ENCODE assay signal across 1 cellular context in the genomic region with DNA sequence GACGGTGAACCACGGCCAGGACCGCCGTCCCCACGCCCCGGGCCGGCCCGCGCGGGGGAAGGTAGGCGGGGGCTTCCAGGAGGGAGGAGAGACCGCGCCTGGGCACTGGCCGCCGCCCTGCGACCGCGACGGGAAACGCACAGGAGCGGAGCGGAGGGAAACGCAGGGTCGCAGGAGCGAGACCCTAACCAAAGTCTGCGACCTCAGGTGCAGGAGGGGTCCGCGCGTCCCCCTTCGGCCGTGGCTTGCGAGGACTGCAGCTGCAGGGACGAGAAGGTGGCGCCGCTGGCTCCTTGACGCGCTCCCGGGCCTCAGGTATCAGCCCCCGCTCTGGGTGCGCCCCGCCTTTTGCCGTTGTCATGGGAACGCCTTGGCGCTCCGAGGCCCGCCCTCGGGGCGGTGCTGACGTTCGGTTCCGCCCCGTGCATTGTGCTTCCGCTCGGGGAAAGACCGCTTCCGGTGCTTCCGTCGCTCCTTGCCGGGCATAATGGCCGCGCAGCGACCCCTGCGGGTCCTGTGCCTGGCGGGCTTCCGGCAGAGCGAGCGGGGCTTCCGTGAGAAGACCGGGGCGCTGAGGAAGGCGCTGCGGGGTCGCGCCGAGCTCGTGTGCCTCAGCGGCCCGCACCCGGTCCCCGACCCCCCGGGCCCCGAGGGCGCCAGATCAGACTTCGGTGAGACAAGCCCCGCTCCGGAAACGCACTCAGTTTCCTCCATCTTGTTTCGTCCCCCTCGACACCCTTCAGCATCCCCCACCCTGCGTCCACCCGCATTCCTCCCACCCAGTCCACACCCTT.
A peak's percentile ranks its signal among the peaks of the same experiment; 100 is the strongest.
TF ChIP-seq lines count a peak whose summit lies in the region.

Gene OVCA2 (plus strand): TSS at position 462 of the 794 bp plus-strand sequence. CDS start 26 bp downstream, at position 488.

TF ChIP-seq in K562, 482 proteins besides CTCF, POLR2A, EP300 and RAD21 (continued from another document and continues in another):
- TF ChIP-seq, protein P1, sequence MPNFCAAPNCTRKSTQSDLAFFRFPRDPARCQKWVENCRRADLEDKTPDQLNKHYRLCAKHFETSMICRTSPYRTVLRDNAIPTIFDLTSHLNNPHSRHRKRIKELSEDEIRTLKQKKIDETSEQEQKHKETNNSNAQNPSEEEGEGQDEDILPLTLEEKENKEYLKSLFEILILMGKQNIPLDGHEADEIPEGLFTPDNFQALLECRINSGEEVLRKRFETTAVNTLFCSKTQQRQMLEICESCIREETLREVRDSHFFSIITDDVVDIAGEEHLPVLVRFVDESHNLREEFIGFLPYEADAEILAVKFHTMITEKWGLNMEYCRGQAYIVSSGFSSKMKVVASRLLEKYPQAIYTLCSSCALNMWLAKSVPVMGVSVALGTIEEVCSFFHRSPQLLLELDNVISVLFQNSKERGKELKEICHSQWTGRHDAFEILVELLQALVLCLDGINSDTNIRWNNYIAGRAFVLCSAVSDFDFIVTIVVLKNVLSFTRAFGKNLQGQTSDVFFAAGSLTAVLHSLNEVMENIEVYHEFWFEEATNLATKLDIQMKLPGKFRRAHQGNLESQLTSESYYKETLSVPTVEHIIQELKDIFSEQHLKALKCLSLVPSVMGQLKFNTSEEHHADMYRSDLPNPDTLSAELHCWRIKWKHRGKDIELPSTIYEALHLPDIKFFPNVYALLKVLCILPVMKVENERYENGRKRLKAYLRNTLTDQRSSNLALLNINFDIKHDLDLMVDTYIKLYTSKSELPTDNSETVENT (CRISPR knock-in tag; IDR thresholded peaks at IDR 0.05), result no peak
- TF ChIP-seq ZNF785 (CRISPR knock-in tag; IDR thresholded peaks at IDR 0.05), result no peak
- no peak for TF ChIP-seq NFIC (IDR thresholded peaks at IDR 0.05)
- no peak for TF ChIP-seq CC2D1A (IDR thresholded peaks at IDR 0.05)
- no peak for TF ChIP-seq CBX1 (IDR thresholded peaks at IDR 0.05; ENCODE audit: low read depth)
- TF ChIP-seq, protein P2, sequence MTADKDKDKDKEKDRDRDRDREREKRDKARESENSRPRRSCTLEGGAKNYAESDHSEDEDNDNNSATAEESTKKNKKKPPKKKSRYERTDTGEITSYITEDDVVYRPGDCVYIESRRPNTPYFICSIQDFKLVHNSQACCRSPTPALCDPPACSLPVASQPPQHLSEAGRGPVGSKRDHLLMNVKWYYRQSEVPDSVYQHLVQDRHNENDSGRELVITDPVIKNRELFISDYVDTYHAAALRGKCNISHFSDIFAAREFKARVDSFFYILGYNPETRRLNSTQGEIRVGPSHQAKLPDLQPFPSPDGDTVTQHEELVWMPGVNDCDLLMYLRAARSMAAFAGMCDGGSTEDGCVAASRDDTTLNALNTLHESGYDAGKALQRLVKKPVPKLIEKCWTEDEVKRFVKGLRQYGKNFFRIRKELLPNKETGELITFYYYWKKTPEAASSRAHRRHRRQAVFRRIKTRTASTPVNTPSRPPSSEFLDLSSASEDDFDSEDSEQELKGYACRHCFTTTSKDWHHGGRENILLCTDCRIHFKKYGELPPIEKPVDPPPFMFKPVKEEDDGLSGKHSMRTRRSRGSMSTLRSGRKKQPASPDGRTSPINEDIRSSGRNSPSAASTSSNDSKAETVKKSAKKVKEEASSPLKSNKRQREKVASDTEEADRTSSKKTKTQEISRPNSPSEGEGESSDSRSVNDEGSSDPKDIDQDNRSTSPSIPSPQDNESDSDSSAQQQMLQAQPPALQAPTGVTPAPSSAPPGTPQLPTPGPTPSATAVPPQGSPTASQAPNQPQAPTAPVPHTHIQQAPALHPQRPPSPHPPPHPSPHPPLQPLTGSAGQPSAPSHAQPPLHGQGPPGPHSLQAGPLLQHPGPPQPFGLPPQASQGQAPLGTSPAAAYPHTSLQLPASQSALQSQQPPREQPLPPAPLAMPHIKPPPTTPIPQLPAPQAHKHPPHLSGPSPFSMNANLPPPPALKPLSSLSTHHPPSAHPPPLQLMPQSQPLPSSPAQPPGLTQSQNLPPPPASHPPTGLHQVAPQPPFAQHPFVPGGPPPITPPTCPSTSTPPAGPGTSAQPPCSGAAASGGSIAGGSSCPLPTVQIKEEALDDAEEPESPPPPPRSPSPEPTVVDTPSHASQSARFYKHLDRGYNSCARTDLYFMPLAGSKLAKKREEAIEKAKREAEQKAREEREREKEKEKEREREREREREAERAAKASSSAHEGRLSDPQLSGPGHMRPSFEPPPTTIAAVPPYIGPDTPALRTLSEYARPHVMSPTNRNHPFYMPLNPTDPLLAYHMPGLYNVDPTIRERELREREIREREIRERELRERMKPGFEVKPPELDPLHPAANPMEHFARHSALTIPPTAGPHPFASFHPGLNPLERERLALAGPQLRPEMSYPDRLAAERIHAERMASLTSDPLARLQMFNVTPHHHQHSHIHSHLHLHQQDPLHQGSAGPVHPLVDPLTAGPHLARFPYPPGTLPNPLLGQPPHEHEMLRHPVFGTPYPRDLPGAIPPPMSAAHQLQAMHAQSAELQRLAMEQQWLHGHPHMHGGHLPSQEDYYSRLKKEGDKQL (CRISPR knock-in tag; IDR thresholded peaks at IDR 0.05; ENCODE audit: borderline replicate concordance), result no peak
- TF ChIP-seq HMG20B (CRISPR knock-in tag; IDR thresholded peaks at IDR 0.05), result no peak
- TF ChIP-seq GATA2 (CRISPR knock-in tag; IDR thresholded peaks at IDR 0.05), result no peak
- TF ChIP-seq ZNF224 (CRISPR knock-in tag; IDR thresholded peaks at IDR 0.05), result no peak
- TF ChIP-seq RB1 (IDR thresholded peaks at IDR 0.05; ENCODE audit: low read depth), result peak; percentile 50
- peak; percentile 80 for TF ChIP-seq TAF1 (IDR thresholded peaks at IDR 0.05; ENCODE audit: control insufficient read depth, extremely low read depth, insufficient read depth, low read length, severe bottlenecking)
- TF ChIP-seq ERF (CRISPR knock-in tag; IDR thresholded peaks at IDR 0.05), result no peak
- TF ChIP-seq, protein P3, sequence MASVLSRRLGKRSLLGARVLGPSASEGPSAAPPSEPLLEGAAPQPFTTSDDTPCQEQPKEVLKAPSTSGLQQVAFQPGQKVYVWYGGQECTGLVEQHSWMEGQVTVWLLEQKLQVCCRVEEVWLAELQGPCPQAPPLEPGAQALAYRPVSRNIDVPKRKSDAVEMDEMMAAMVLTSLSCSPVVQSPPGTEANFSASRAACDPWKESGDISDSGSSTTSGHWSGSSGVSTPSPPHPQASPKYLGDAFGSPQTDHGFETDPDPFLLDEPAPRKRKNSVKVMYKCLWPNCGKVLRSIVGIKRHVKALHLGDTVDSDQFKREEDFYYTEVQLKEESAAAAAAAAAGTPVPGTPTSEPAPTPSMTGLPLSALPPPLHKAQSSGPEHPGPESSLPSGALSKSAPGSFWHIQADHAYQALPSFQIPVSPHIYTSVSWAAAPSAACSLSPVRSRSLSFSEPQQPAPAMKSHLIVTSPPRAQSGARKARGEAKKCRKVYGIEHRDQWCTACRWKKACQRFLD (CRISPR knock-in tag; IDR thresholded peaks at IDR 0.05), result 0 out of 2 replicates have a peak, but pooled peaks have one; percentile 43
- no peak for TF ChIP-seq SAFB2 (IDR thresholded peaks at IDR 0.05; ENCODE audit: borderline replicate concordance, low read depth, low read length, severe bottlenecking)
- TF ChIP-seq, protein P4, sequence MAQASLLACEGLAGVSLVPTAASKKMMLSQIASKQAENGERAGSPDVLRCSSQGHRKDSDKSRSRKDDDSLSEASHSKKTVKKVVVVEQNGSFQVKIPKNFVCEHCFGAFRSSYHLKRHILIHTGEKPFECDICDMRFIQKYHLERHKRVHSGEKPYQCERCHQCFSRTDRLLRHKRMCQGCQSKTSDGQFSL (CRISPR knock-in tag; IDR thresholded peaks at IDR 0.05), result no peak
- TF ChIP-seq, protein P4 (tag; IDR thresholded peaks at IDR 0.05), result no peak
- no peak for TF ChIP-seq BRF2 (IDR thresholded peaks at IDR 0.05; ENCODE audit: borderline replicate concordance, insufficient read depth, insufficient read length)
- TF ChIP-seq DIDO1 (tag; IDR thresholded peaks at IDR 0.05; ENCODE audit: low read depth), result no peak; the same call in 1 of the 2 replicates
- no peak for TF ChIP-seq CBFB (CRISPR knock-in tag; IDR thresholded peaks at IDR 0.05)
- no peak for TF ChIP-seq ZNF592 (IDR thresholded peaks at IDR 0.05)
- TF ChIP-seq TBL1XR1 (IDR thresholded peaks at IDR 0.05; ENCODE audit: low read length in 2 of 2), result no peak
- TF ChIP-seq TAF9B (IDR thresholded peaks at IDR 0.05; ENCODE audit: partially characterized antibody), result no peak
- no peak for TF ChIP-seq ZNF239 (CRISPR knock-in tag; IDR thresholded peaks at IDR 0.05)
- TF ChIP-seq GATAD2A (IDR thresholded peaks at IDR 0.05), result 0 out of 2 replicates have a peak, but pooled peaks have one; percentile 3
- TF ChIP-seq, protein P5, sequence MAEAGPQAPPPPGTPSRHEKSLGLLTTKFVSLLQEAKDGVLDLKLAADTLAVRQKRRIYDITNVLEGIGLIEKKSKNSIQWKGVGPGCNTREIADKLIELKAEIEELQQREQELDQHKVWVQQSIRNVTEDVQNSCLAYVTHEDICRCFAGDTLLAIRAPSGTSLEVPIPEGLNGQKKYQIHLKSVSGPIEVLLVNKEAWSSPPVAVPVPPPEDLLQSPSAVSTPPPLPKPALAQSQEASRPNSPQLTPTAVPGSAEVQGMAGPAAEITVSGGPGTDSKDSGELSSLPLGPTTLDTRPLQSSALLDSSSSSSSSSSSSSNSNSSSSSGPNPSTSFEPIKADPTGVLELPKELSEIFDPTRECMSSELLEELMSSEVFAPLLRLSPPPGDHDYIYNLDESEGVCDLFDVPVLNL (CRISPR knock-in tag; IDR thresholded peaks at IDR 0.05; ENCODE audit: low read depth), result no peak
- TF ChIP-seq MAFF (IDR thresholded peaks at IDR 0.05; ENCODE audit: low read length), result no peak
- TF ChIP-seq ZNF707 (CRISPR knock-in tag; conservative IDR thresholded peaks at IDR 0.05), result no peak
- TF ChIP-seq ZNF699 (CRISPR knock-in tag; IDR thresholded peaks at IDR 0.05; ENCODE audit: insufficient replicate concordance), result no peak
- TF ChIP-seq BACH1 (tag; IDR thresholded peaks at IDR 0.05), result no peak
- peak; percentile 94 for TF ChIP-seq BMI1 (IDR thresholded peaks at IDR 0.05; ENCODE audit: low read length)
- no peak for TF ChIP-seq ZNF23 (CRISPR knock-in tag; IDR thresholded peaks at IDR 0.05)
- TF ChIP-seq POLR2AphosphoS2 (IDR thresholded peaks at IDR 0.05; ENCODE audit: low read length), result 0 out of 2 replicates have a peak, but pooled peaks have one; percentile 76
- TF ChIP-seq TEAD1 (CRISPR knock-in tag; IDR thresholded peaks at IDR 0.05), result 0 out of 4 replicates have a peak, but pooled peaks have one; percentile 36 to 37
- TF ChIP-seq PHB2 (IDR thresholded peaks at IDR 0.05; ENCODE audit: low read depth), result no peak
- no peak for TF ChIP-seq KDM1A (IDR thresholded peaks at IDR 0.05)
- no peak for TF ChIP-seq PRMT5 (CRISPR knock-in tag; IDR thresholded peaks at IDR 0.05)
- TF ChIP-seq ZBTB8A (IDR thresholded peaks at IDR 0.05; ENCODE audit: partially characterized antibody), result no peak
- no peak for TF ChIP-seq E2F6 (IDR thresholded peaks at IDR 0.05; ENCODE audit: borderline replicate concordance in 1 of 2, extremely low read depth in 1 of 2, insufficient read depth in 1 of 2, insufficient read length in 1 of 2, low read depth in 1 of 2, low read length in 1 of 2, poor library complexity in 1 of 2, severe bottlenecking in 1 of 2)
